In genomic region chr15:83108266-83109219, GRCh38 we compare ENCODE assay signal across 8 cellular contexts. TPM values are rescaled to one million over a fixed set of nuclear protein-coding genes. Genes with fewer than 3 reads are reported as not detected.
DNase-seq lines count a peak whose midpoint lies in the region; ATAC-seq and TF ChIP-seq lines count a peak whose summit lies in the region.

No MANE protein-coding gene starts in this region.

- no peak for DNase-seq in activated CD4-positive, CD25-positive, alpha-beta regulatory T cell (lab: John Stamatoyannopoulos, UW)
- peak; percentile 95 to 98 for DNase-seq in NOMO-1 (lab: John Stamatoyannopoulos, UW; ENCODE audit: unreplicated experiment in 2 of 2)
- peak in 22 of 61 donors; percentile 6 to 54 (median 26) for DNase-seq in caudate nucleus (lab: John Stamatoyannopoulos, UW)
- peak; percentile 76 to 93 for DNase-seq in lung microvascular endothelial cell (ENCODE audit: low read depth in 2 of 2)
- peak; percentile 81 to 88 for DNase-seq in upper lobe of left lung
- DNase-seq in NCI-H1436 treated with DMSO at 0.1 percent for 48 hours (lab: John Stamatoyannopoulos, UW), result no peak

- TF ChIP-seq CTCF in upper lobe of left lung (IDR thresholded peaks at IDR 0.05), result no peak

- no peaks in the 10 kb centered on the region for H3K9me3 ChIP-seq in upper lobe of left lung

- H3K27ac ChIP-seq in caudate nucleus (ENCODE audit: low read depth, low read length), result peak overlapping the region; percentile 32
- peak overlapping the region; percentile 84 to 89 (median 86) for H3K27ac ChIP-seq in upper lobe of left lung

- peak in 2 of 4 donors; percentile 38 to 64 for TF ChIP-seq EP300 in upper lobe of left lung (IDR thresholded peaks at IDR 0.05)

- peaks cover 0 to under 1% (median 0%) of the 10 kb centered on the region in 4 donors for H3K36me3 ChIP-seq in upper lobe of left lung

- 19 to 20% methylated on average over 15 to 21 of the region's 21 CpGs for WGBS in upper lobe of left lung, 2 donors

- TF ChIP-seq POLR2A in upper lobe of left lung (IDR thresholded peaks at IDR 0.05), result peak in 3 of 4 donors; percentile 50 to 75 (median 58)

- H3K4me1 ChIP-seq in upper lobe of left lung, result peaks cover 42 to 57% (median 46%) of the 10 kb centered on the region in 4 donors

- peak; percentile 25 to 34 for ATAC-seq in activated CD4-positive, CD25-positive, alpha-beta regulatory T cell treated with anti-CD3 and anti-CD28 coated beads, Interleukin-2, amount 50 U/mL, for 24 hours
- peak; percentile 62 for ATAC-seq in HG02623 (IDR thresholded peaks at IDR 0.05; ENCODE audit: unreplicated experiment)
- ATAC-seq in upper lobe of left lung (ENCODE audit: low FRiP score in 2 of 2), result peak; percentile 90

- peak overlapping the region; percentile 3 to 64 (median 56) for H3K4me3 ChIP-seq in upper lobe of left lung

- peaks cover 0 to 9% (median 0%) of the 10 kb centered on the region in 4 donors for H3K27me3 ChIP-seq in upper lobe of left lung

RNA-seq across cellular contexts. Expression of gene TM6SF1, which starts 1.1 kb away (rescaled TPM):
- total RNA-seq in lung microvascular endothelial cell (30.9 and 51.6 TPM in 2 replicates), upper lobe of left lung (10 to 100 TPM in 5 of 6 donors, 1 to 10 TPM in 1; 7.5 to 27.1 (median 21.4) TPM)

RNA-seq across cellular contexts. Expression of gene BTBD1, which starts 41.5 kb away (rescaled TPM):
- total RNA-seq in lung microvascular endothelial cell, result 78.0 and 94.6 TPM in 2 replicates
- 10 to 100 TPM; 39.4 to 84.2 (median 57.4) TPM for total RNA-seq in upper lobe of left lung

Comparison
In these comparisons a context has a peak if more than half of its experiments do, and no peak if none do; other contexts are left out.
1. ATAC-seq: peak in every context shown above with its lines; median percentile 90 in upper lobe of left lung; 62 in HG02623; 30 in activated CD4-positive, CD25-positive, alpha-beta regulatory T cell treated with anti-CD3 and anti-CD28 coated beads, Interleukin-2, amount 50 U/mL, for 24 hours.
2. DNase-seq: peak in NOMO-1 (2 of 2), lung microvascular endothelial cell (2 of 2) and upper lobe of left lung (2 of 2); none in activated CD4-positive, CD25-positive, alpha-beta regulatory T cell (0 of 4) and NCI-H1436 treated with DMSO at 0.1 percent for 48 hours (single experiment).